12 cellular contexts compared by ENCODE assay signal in genomic region chr3:146131616-146132410, GRCh38. TPM values are rescaled to one million over a fixed set of nuclear protein-coding genes. Genes with fewer than 3 reads are reported as not detected.
DNase-seq lines count a peak whose midpoint lies in the region; ATAC-seq and TF ChIP-seq lines count a peak whose summit lies in the region.
"Had no signal": no experiment of that assay in that cellular context is flagged by ENCODE, and none has a peak within 500 bp of the region (broad histone marks: within the 10 kb centered on the region; RNA-seq: fewer than 3 reads in every experiment).

No MANE protein-coding gene starts in this region.

- DNase-seq in H4 (ENCODE audit: low spot score) = peak; percentile 66
- no peak for DNase-seq in SK-N-MC (ENCODE audit: low read depth, low spot score)
- DNase-seq in fibroblast of villous mesenchyme (ENCODE audit: low read depth) = peak; percentile 90
- DNase-seq in middle frontal gyrus (ENCODE audit: extremely low spot score, low spot score) = no peak
- DNase-seq in GM23338 (ENCODE audit: low spot score) = no peak
- DNase-seq in H7 = no peak
- DNase-seq: activated T-cell treated with anti-CD3 and anti-CD28 coated beads, Interleukin-2, amount 50 U/mL, for 72 hours; dermis blood vessel endothelial cell; nephron progenitor cell; stimulated activated naive CD4-positive, alpha-beta T cell; WERI-Rb-1 had no signal

- H3K27me3 Mint-ChIP-seq in GM23338 (ENCODE audit: insufficient read depth, low read depth, poor library complexity) = no peaks in the 10 kb centered on the region

- H3K27ac Mint-ChIP-seq in GM23338 = no peak overlapping the region
- H3K27ac Mint-ChIP-seq: activated T-cell treated with anti-CD3 and anti-CD28 coated beads, Interleukin-2, amount 50 U/mL, for 72 hours had no signal

- H3K9me2 ChIP-seq in GM23338 (ENCODE audit: insufficient read depth) = no peaks in the 10 kb centered on the region

- peaks cover 2% of the 10 kb centered on the region; the same call in 2 of the 3 replicates for H3K36me3 Mint-ChIP-seq in GM23338 (ENCODE audit: low read depth)

- H3K4me1 ChIP-seq in stomach smooth muscle (ENCODE audit: control insufficient read depth, insufficient read depth, low read length) (peaks cover 12% of the 10 kb centered on the region), GM23338 (ENCODE audit: insufficient read depth) (peaks cover 22% of the 10 kb centered on the region)

- TF ChIP-seq CTCF in fibroblast of villous mesenchyme (IDR thresholded peaks at IDR 0.05; ENCODE audit: insufficient read depth, low read depth, low read length) (no peak), GM23338 (conservative IDR thresholded peaks at IDR 0.05; ENCODE audit: low read depth in 2 of 2) (no peak)

- no peak overlapping the region for H2AFZ ChIP-seq in GM23338

- 0 out of 2 replicates have a peak overlapping the region, but pooled peaks have one; percentile 8 for H3K27ac ChIP-seq in SK-N-MC
- H3K27ac ChIP-seq in stomach smooth muscle (ENCODE audit: low read length) = peak overlapping the region; percentile 13
- H3K27ac ChIP-seq in GM23338 (ENCODE audit: low read depth) = no peak overlapping the region
- H3K27ac ChIP-seq: WERI-Rb-1 had no signal

- H4K20me1 ChIP-seq in GM23338 (replicated peaks; ENCODE audit: insufficient read depth) = no peaks in the 10 kb centered on the region

- H3K4me3 Mint-ChIP-seq in GM23338 = no peak overlapping the region
- H3K4me3 Mint-ChIP-seq: activated T-cell treated with anti-CD3 and anti-CD28 coated beads, Interleukin-2, amount 50 U/mL, for 72 hours; nephron progenitor cell had no signal

- H3K4me3 ChIP-seq in SK-N-MC (no peak overlapping the region), fibroblast of villous mesenchyme (ENCODE audit: low read depth, low read length) (no peak overlapping the region), stomach smooth muscle (ENCODE audit: low read length in 2 of 2) (peak overlapping the region in 1 of 2 donors; percentile 20), GM23338 (no peak overlapping the region), H7 (ENCODE audit: insufficient read depth, low read depth, low read length) (no peak overlapping the region)

- H3K36me3 ChIP-seq in SK-N-MC (ENCODE audit: insufficient read depth, low read length) = peaks cover 20% of the 10 kb centered on the region
- H3K36me3 ChIP-seq in stomach smooth muscle (ENCODE audit: control insufficient read depth in 2 of 2, insufficient read depth in 2 of 2, low read length in 2 of 2) = no peaks in the 10 kb centered on the region
- no peaks in the 10 kb centered on the region for H3K36me3 ChIP-seq in GM23338 (ENCODE audit: insufficient read depth)
- H3K36me3 ChIP-seq in H7 (replicated peaks; ENCODE audit: control insufficient read depth, insufficient read depth, low read length) = no peaks in the 10 kb centered on the region
- H3K36me3 ChIP-seq: WERI-Rb-1 had no signal

- peaks cover 20% of the 10 kb centered on the region for H3K4me1 Mint-ChIP-seq in GM23338

- no peak for ATAC-seq in GM23338
- ATAC-seq: activated T-cell treated with anti-CD3 and anti-CD28 coated beads, Interleukin-2, amount 50 U/mL, for 72 hours had no signal

- H3F3A ChIP-seq in GM23338 (replicated peaks; ENCODE audit: low read depth) = no peaks in the 10 kb centered on the region

- H3K27me3 ChIP-seq in stomach smooth muscle (ENCODE audit: control insufficient read depth in 1 of 2, insufficient read depth in 2 of 2, low read length in 2 of 2) = no peaks in the 10 kb centered on the region
- H3K27me3 ChIP-seq in GM23338 (ENCODE audit: insufficient read depth) = no peaks in the 10 kb centered on the region
- H3K27me3 ChIP-seq in H7 (ENCODE audit: control insufficient read depth, insufficient read depth, low read length) = no peaks in the 10 kb centered on the region

- H3K9me3 ChIP-seq in SK-N-MC (ENCODE audit: low read depth, low read length) (no peaks in the 10 kb centered on the region; the same call in 1 of the 2 replicates), stomach smooth muscle (ENCODE audit: control insufficient read depth in 2 of 2, low read length in 2 of 2) (no peaks in the 10 kb centered on the region)

- peaks cover 60% of the 10 kb centered on the region for H3K79me2 ChIP-seq in GM23338 (replicated peaks; ENCODE audit: insufficient read depth)

- H3K4me2 ChIP-seq in GM23338 = no peak overlapping the region

- H3K9me3 Mint-ChIP-seq in GM23338 = no peaks in the 10 kb centered on the region; the same call in 2 of the 3 replicates
- H3K9me3 Mint-ChIP-seq: activated T-cell treated with anti-CD3 and anti-CD28 coated beads, Interleukin-2, amount 50 U/mL, for 72 hours; nephron progenitor cell had no signal

- H3K9ac ChIP-seq in SK-N-MC (ENCODE audit: insufficient read length) (no peak overlapping the region), stomach smooth muscle (ENCODE audit: low read length in 2 of 2) (no peak overlapping the region)

TF ChIP-seq in GM23338, 12 proteins besides CTCF, POLR2A, EP300 and RAD21:
- TF ChIP-seq EZH2phosphoT487 (IDR thresholded peaks at IDR 0.05; ENCODE audit: unreplicated experiment) (no peak), STAT1 (IDR thresholded peaks at IDR 0.05; ENCODE audit: unreplicated experiment) (no peak), POLR2AphosphoS5 (IDR thresholded peaks at IDR 0.05; ENCODE audit: low read depth) (no peak), ZNF114 (CRISPR knock-in tag; IDR thresholded peaks at IDR 0.05) (no peak), CREB1 (CRISPR knock-in tag; IDR thresholded peaks at IDR 0.05; ENCODE audit: low read depth) (no peak), JUNB (IDR thresholded peaks at IDR 0.05; ENCODE audit: unreplicated experiment) (no peak), NANOG (IDR thresholded peaks at IDR 0.05; ENCODE audit: borderline replicate concordance) (no peak), EZH2 (IDR thresholded peaks at IDR 0.05; ENCODE audit: low read depth, unreplicated experiment) (no peak)
- TF ChIP-seq, protein P1, sequence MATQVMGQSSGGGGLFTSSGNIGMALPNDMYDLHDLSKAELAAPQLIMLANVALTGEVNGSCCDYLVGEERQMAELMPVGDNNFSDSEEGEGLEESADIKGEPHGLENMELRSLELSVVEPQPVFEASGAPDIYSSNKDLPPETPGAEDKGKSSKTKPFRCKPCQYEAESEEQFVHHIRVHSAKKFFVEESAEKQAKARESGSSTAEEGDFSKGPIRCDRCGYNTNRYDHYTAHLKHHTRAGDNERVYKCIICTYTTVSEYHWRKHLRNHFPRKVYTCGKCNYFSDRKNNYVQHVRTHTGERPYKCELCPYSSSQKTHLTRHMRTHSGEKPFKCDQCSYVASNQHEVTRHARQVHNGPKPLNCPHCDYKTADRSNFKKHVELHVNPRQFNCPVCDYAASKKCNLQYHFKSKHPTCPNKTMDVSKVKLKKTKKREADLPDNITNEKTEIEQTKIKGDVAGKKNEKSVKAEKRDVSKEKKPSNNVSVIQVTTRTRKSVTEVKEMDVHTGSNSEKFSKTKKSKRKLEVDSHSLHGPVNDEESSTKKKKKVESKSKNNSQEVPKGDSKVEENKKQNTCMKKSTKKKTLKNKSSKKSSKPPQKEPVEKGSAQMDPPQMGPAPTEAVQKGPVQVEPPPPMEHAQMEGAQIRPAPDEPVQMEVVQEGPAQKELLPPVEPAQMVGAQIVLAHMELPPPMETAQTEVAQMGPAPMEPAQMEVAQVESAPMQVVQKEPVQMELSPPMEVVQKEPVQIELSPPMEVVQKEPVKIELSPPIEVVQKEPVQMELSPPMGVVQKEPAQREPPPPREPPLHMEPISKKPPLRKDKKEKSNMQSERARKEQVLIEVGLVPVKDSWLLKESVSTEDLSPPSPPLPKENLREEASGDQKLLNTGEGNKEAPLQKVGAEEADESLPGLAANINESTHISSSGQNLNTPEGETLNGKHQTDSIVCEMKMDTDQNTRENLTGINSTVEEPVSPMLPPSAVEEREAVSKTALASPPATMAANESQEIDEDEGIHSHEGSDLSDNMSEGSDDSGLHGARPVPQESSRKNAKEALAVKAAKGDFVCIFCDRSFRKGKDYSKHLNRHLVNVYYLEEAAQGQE (IDR thresholded peaks at IDR 0.05; ENCODE audit: unreplicated experiment) = no peak

RNA-seq across cellular contexts. Expression of gene PLOD2, which starts 29.2 kb away (rescaled TPM):
- 130 and 189 TPM in 2 replicates for total RNA-seq in H4 (2014; rRNA removed; shearing (Covaris generic))
- total RNA-seq in fibroblast of villous mesenchyme = 154 and 393 TPM in 2 replicates
- 30.5 and 31.7 TPM in 2 replicates for total RNA-seq in GM23338 (2014; rRNA removed; shearing (Covaris generic))
- 19.3 and 26.7 TPM in 2 replicates for polyA plus RNA-seq in GM23338 (2016; fragmentation: Nextera tagmentation; extraction: Ambion mirVana)
- total RNA-seq in H7 (2014; rRNA removed; shearing (Covaris generic)) = 24.2 and 30.2 TPM in 2 replicates

Comparison
In these comparisons a context has a peak if more than half of its experiments do, and no peak if none do; other contexts are left out.
1. DNase-seq: peak in H4 (single experiment) and fibroblast of villous mesenchyme (single experiment); none in SK-N-MC (single experiment), middle frontal gyrus (single experiment), GM23338 (single experiment) and H7 (single experiment).